Comparison of ENCODE assay signal across 18 cellular contexts in genomic region chr20:63982937-63983336, GRCh38. TPM values are rescaled to one million over a fixed set of nuclear protein-coding genes. Genes with fewer than 3 reads are reported as not detected.
DNase-seq lines count a peak whose midpoint lies in the region; ATAC-seq, FAIRE-seq and TF ChIP-seq lines count a peak whose summit lies in the region.
"Had no signal": no experiment of that assay in that cellular context is flagged by ENCODE, and none has a peak within 500 bp of the region (broad histone marks: within the 10 kb centered on the region; RNA-seq: fewer than 3 reads in every experiment).

No MANE protein-coding gene starts in this region.

- H3K36me3 Mint-ChIP-seq in activated CD8-positive, alpha-beta memory T cell treated with anti-CD3 and anti-CD28 coated beads, Interleukin-2, amount 10 ng/mL, durations not matched to agents 7 days and 5 days = peaks cover 32% of the 10 kb centered on the region
- H3K36me3 Mint-ChIP-seq in HFFc6 (ENCODE audit: low read depth) = peaks cover 28% of the 10 kb centered on the region
- peaks cover 7% of the 10 kb centered on the region for H3K36me3 Mint-ChIP-seq in astrocyte (ENCODE audit: low read depth, unreplicated experiment)
- H3K36me3 Mint-ChIP-seq in neural crest cell (ENCODE audit: low read depth) = peaks cover 7% of the 10 kb centered on the region

- H3K36me3 ChIP-seq in astrocyte (ENCODE audit: insufficient read depth, low read length) = peaks cover 19% of the 10 kb centered on the region
- H3K36me3 ChIP-seq: ovary had no signal

- TF ChIP-seq CTCF in HFFc6 (IDR thresholded peaks at IDR 0.05) (no peak), astrocyte (IDR thresholded peaks at IDR 0.05; ENCODE audit: insufficient read depth, low read depth, low read length) (no peak), neural crest cell (conservative IDR thresholded peaks at IDR 0.05) (no peak)

- H4K20me1 ChIP-seq in astrocyte (ENCODE audit: insufficient read depth, low read length) = peaks cover 18% of the 10 kb centered on the region

- H3K27ac ChIP-seq in astrocyte (ENCODE audit: low read depth, low read length) = no peak overlapping the region
- H3K27ac ChIP-seq: ovary had no signal

- no peaks in the 10 kb centered on the region for H3K9me3 ChIP-seq in astrocyte (ENCODE audit: insufficient read depth, low read depth, low read length)
- H3K9me3 ChIP-seq: ovary had no signal

- no peak overlapping the region for H2AFZ ChIP-seq in astrocyte (ENCODE audit: low read depth, low read length)

- no peaks in the 10 kb centered on the region for H3K9me3 Mint-ChIP-seq in activated CD8-positive, alpha-beta memory T cell treated with anti-CD3 and anti-CD28 coated beads, Interleukin-2, amount 10 ng/mL, durations not matched to agents 7 days and 5 days (ENCODE audit: low read depth)
- H3K9me3 Mint-ChIP-seq in HFFc6 = no peaks in the 10 kb centered on the region
- H3K9me3 Mint-ChIP-seq in astrocyte (ENCODE audit: unreplicated experiment) = no peaks in the 10 kb centered on the region
- H3K9me3 Mint-ChIP-seq in neural crest cell = no peaks in the 10 kb centered on the region

- no peak for DNase-seq in activated CD8-positive, alpha-beta memory T cell treated with anti-CD3 and anti-CD28 coated beads, Interleukin-2, amount 10 ng/mL, durations not matched to agents 7 days and 5 days
- no peak for DNase-seq in activated CD8-positive, alpha-beta memory T cell treated with anti-CD3 and anti-CD28 coated beads, Interleukin-2, amount 50 U/mL, for 4 hours
- no peak for DNase-seq in HFFc6
- DNase-seq in astrocyte (ENCODE audit: low read depth) = no peak
- no peak for DNase-seq in neural crest cell (ENCODE audit: low read depth, low spot score)
- DNase-seq in HTR-8/SVneo (ENCODE audit: insufficient read length, low spot score) = no peak
- DNase-seq in NCI-H524 treated with DMSO at 0.1 percent for 48 hours (lab: John Stamatoyannopoulos, UW) = no peak
- DNase-seq: ACHN; activated CD4-positive, alpha-beta T cell treated with anti-CD3 and anti-CD28 coated beads, Interleukin-2, amount 50 U/mL, for 4 hours; Karpas-422; NCI-H1694 treated with DMSO at 0.1 percent for 48 hours; NCI-H526 treated with DMSO at 0.1 percent for 48 hours; ovary had no signal

- H3K9ac ChIP-seq in astrocyte (ENCODE audit: low read length) = no peak overlapping the region

- H3K27ac Mint-ChIP-seq in activated CD8-positive, alpha-beta memory T cell treated with anti-CD3 and anti-CD28 coated beads, Interleukin-2, amount 10 ng/mL, durations not matched to agents 7 days and 5 days = peak overlapping the region; percentile 27
- H3K27ac Mint-ChIP-seq in HFFc6 = 0 out of 2 replicates have a peak overlapping the region, but pooled peaks have one; percentile 20
- no peak overlapping the region for H3K27ac Mint-ChIP-seq in astrocyte (ENCODE audit: unreplicated experiment)
- H3K27ac Mint-ChIP-seq in neural crest cell (ENCODE audit: unreplicated experiment) = no peak overlapping the region

- H3K4me1 Mint-ChIP-seq in activated CD8-positive, alpha-beta memory T cell treated with anti-CD3 and anti-CD28 coated beads, Interleukin-2, amount 10 ng/mL, durations not matched to agents 7 days and 5 days = peaks cover 42% of the 10 kb centered on the region
- H3K4me1 Mint-ChIP-seq in HFFc6 (ENCODE audit: low read depth) = peaks cover 37% of the 10 kb centered on the region
- peaks cover 23% of the 10 kb centered on the region for H3K4me1 Mint-ChIP-seq in astrocyte (ENCODE audit: low read depth, unreplicated experiment)
- H3K4me1 Mint-ChIP-seq in neural crest cell = peaks cover 40% of the 10 kb centered on the region

- CTCF ChIA-PET in activated CD8-positive, alpha-beta memory T cell treated with anti-CD3 and anti-CD28 coated beads, Interleukin-2, amount 10 ng/mL, durations not matched to agents 7 days and 5 days (lab: Charles Lee) = interaction anchor here (1.2 to 4.5 kb wide), 7 partner anchors 9 to 446 kb away, joined by 3 to 190 read pairs (median 3); partner anchors contain the start of genes C20orf204 and PTK6

- no peak overlapping the region for H3K4me3 ChIP-seq in astrocyte (ENCODE audit: insufficient read depth, low read depth, low read length)
- H3K4me3 ChIP-seq: lung, ovary had no signal

- no peaks in the 10 kb centered on the region for H3K27me3 ChIP-seq in astrocyte (ENCODE audit: insufficient read depth, low read length)

- H3K4me2 ChIP-seq in astrocyte (ENCODE audit: low read length) = no peak overlapping the region

- peaks cover 21% of the 10 kb centered on the region for H3K79me2 ChIP-seq in astrocyte (ENCODE audit: insufficient read depth, low read length)

- FAIRE-seq in astrocyte (lab: Jason Lieb, UNC) (no peak), HTR-8/SVneo (lab: Jason Lieb, UNC) (no peak)
- FAIRE-seq: endometrium, frontal cortex, RCC 7860 had no signal

- peak overlapping the region; percentile 28 for H3K4me3 Mint-ChIP-seq in activated CD8-positive, alpha-beta memory T cell treated with anti-CD3 and anti-CD28 coated beads, Interleukin-2, amount 10 ng/mL, durations not matched to agents 7 days and 5 days
- H3K4me3 Mint-ChIP-seq in HFFc6 (peak overlapping the region; percentile 90; the same call in 1 of the 2 replicates), astrocyte (ENCODE audit: unreplicated experiment) (peak overlapping the region; percentile 34), neural crest cell (peak overlapping the region; percentile 45)

- H3K27me3 Mint-ChIP-seq in activated CD8-positive, alpha-beta memory T cell treated with anti-CD3 and anti-CD28 coated beads, Interleukin-2, amount 10 ng/mL, durations not matched to agents 7 days and 5 days = no peaks in the 10 kb centered on the region
- H3K27me3 Mint-ChIP-seq in HFFc6 (ENCODE audit: insufficient read depth) = peaks cover under 1% of the 10 kb centered on the region
- no peaks in the 10 kb centered on the region for H3K27me3 Mint-ChIP-seq in astrocyte (ENCODE audit: low read depth, unreplicated experiment)
- no peaks in the 10 kb centered on the region for H3K27me3 Mint-ChIP-seq in neural crest cell (ENCODE audit: low read depth)

- H3K4me1 ChIP-seq in astrocyte (ENCODE audit: insufficient read depth, low read length) = peaks cover 29% of the 10 kb centered on the region

- no peak for ATAC-seq in activated CD8-positive, alpha-beta memory T cell treated with anti-CD3 and anti-CD28 coated beads, Interleukin-2, amount 10 ng/mL, durations not matched to agents 7 days and 5 days
- ATAC-seq in GM19035 (IDR thresholded peaks at IDR 0.05; ENCODE audit: unreplicated experiment) = no peak

RNA-seq across cellular contexts. Expression of gene PRPF6, which starts 2.0 kb away (rescaled TPM):
- total RNA-seq in activated CD8-positive, alpha-beta memory T cell treated with anti-CD3 and anti-CD28 coated beads, Interleukin-2, amount 10 ng/mL, durations not matched to agents 7 days and 5 days = 10 to 100 TPM; 77.5 to 80.6 TPM
- 10 to 100 TPM; 70.7 to 73.2 (median 72.9) TPM for total RNA-seq in HFFc6 (2021; fragmentation: NEBNext Ultra II Directional; extraction: Animal tissue kit (Norgen Biotek cat#: 25700))
- total RNA-seq in astrocyte (52.3 and 52.6 TPM in 2 replicates), neural crest cell (77.4 and 81.5 TPM in 2 replicates)

RNA-seq across cellular contexts. Expression of gene SAMD10, which starts 3.5 kb away (rescaled TPM):
- total RNA-seq in activated CD8-positive, alpha-beta memory T cell treated with anti-CD3 and anti-CD28 coated beads, Interleukin-2, amount 10 ng/mL, durations not matched to agents 7 days and 5 days = 10 to 100 TPM; 26.0 to 33.4 TPM
- 1 to 10 TPM; 1.3 to 3.0 (median 2.1) TPM for total RNA-seq in HFFc6 (2021; fragmentation: NEBNext Ultra II Directional; extraction: Animal tissue kit (Norgen Biotek cat#: 25700))
- total RNA-seq in astrocyte = 2.7 and 4.3 TPM in 2 replicates
- 6.4 and 8.0 TPM in 2 replicates for total RNA-seq in neural crest cell

RNA-seq across cellular contexts. Expression of gene ZNF512B, which starts 13.2 kb away (rescaled TPM):
- total RNA-seq in activated CD8-positive, alpha-beta memory T cell treated with anti-CD3 and anti-CD28 coated beads, Interleukin-2, amount 10 ng/mL, durations not matched to agents 7 days and 5 days = 10 to 100 TPM; 13.5 to 18.2 TPM
- 10 to 100 TPM; 20.7 to 26.1 (median 21.4) TPM for total RNA-seq in HFFc6 (2021; fragmentation: NEBNext Ultra II Directional; extraction: Animal tissue kit (Norgen Biotek cat#: 25700))
- total RNA-seq in astrocyte = 27.5 and 27.7 TPM in 2 replicates
- 33.0 and 34.0 TPM in 2 replicates for total RNA-seq in neural crest cell

RNA-seq across cellular contexts. Expression of gene UCKL1, which starts 26.7 kb away (rescaled TPM):
- total RNA-seq in activated CD8-positive, alpha-beta memory T cell treated with anti-CD3 and anti-CD28 coated beads, Interleukin-2, amount 10 ng/mL, durations not matched to agents 7 days and 5 days = 10 to 100 TPM; 41.1 to 41.9 TPM
- total RNA-seq in HFFc6 (2021; fragmentation: NEBNext Ultra II Directional; extraction: Animal tissue kit (Norgen Biotek cat#: 25700)) = 10 to 100 TPM; 17.2 to 21.7 (median 19.4) TPM
- 33.0 and 33.4 TPM in 2 replicates for total RNA-seq in astrocyte
- 39.3 and 39.9 TPM in 2 replicates for total RNA-seq in neural crest cell

RNA-seq across cellular contexts. Expression of gene C20orf204, which starts 53.0 kb away (rescaled TPM):
- total RNA-seq in activated CD8-positive, alpha-beta memory T cell treated with anti-CD3 and anti-CD28 coated beads, Interleukin-2, amount 10 ng/mL, durations not matched to agents 7 days and 5 days = 10 to 100 TPM; 17.5 to 19.0 TPM
- under 1 TPM; 0.32 to 0.57 (median 0.42) TPM for total RNA-seq in HFFc6 (2021; fragmentation: NEBNext Ultra II Directional; extraction: Animal tissue kit (Norgen Biotek cat#: 25700))
- total RNA-seq in astrocyte (0.75 and 0.99 TPM in 2 replicates), neural crest cell (2.1 and 2.3 TPM in 2 replicates)

Comparison
In these comparisons a context has a peak if more than half of its experiments do, and no peak if none do; other contexts are left out.
1. H3K27ac Mint-ChIP-seq: peak in activated CD8-positive, alpha-beta memory T cell treated with anti-CD3 and anti-CD28 coated beads, Interleukin-2, amount 10 ng/mL, durations not matched to agents 7 days and 5 days (single experiment) and HFFc6 (single experiment); none in astrocyte (single experiment) and neural crest cell (single experiment).
2. H3K4me3 Mint-ChIP-seq: peak in every context shown above with its lines; median percentile 90 in HFFc6; 45 in neural crest cell; 34 in astrocyte; 28 in activated CD8-positive, alpha-beta memory T cell treated with anti-CD3 and anti-CD28 coated beads, Interleukin-2, amount 10 ng/mL, durations not matched to agents 7 days and 5 days.